In genomic region chr19:35549174-35549788, GRCh38 we compare ENCODE assay signal across 9 cellular contexts. TPM values are rescaled to one million over a fixed set of nuclear protein-coding genes. Genes with fewer than 3 reads are reported as not detected.
DNase-seq lines count a peak whose midpoint lies in the region; ATAC-seq and TF ChIP-seq lines count a peak whose summit lies in the region.
"Had no signal": no experiment of that assay in that cellular context is flagged by ENCODE, and none has a peak within 500 bp of the region (broad histone marks: within the 10 kb centered on the region; RNA-seq: fewer than 3 reads in every experiment).

No MANE protein-coding gene starts in this region.

- H3K27me3 ChIP-seq in suprapubic skin, result no peaks in the 10 kb centered on the region

- no peaks in the 10 kb centered on the region for H3K27me3 Mint-ChIP-seq in IgD-negative memory B cell

- TF ChIP-seq CTCF in suprapubic skin (IDR thresholded peaks at IDR 0.05), result peak in 1 of 2 donors; percentile 67

- H3K27ac ChIP-seq in suprapubic skin, result no peak overlapping the region

- no peak overlapping the region for H3K4me3 ChIP-seq in suprapubic skin

- peak overlapping the region in 2 of 4 donors; percentile 64 for H3K4me3 Mint-ChIP-seq in IgD-negative memory B cell

- H3K36me3 ChIP-seq in suprapubic skin, result peaks cover 3% of the 10 kb centered on the region

- peak overlapping the region in 2 of 3 donors; percentile 8 to 49 for H3K27ac Mint-ChIP-seq in IgD-negative memory B cell

- H3K4me1 ChIP-seq in suprapubic skin, result peaks cover 24% of the 10 kb centered on the region

- DNase-seq in DMS53 (lab: John Stamatoyannopoulos, UW), result peak; percentile 95
- DNase-seq in OCI-M1 (lab: John Stamatoyannopoulos, UW), result peak; percentile 84
- DNase-seq in activated T-cell treated with anti-CD3 and anti-CD28 coated beads for 48 hours (ENCODE audit: low read depth), result peak; percentile 28
- DNase-seq in fibroblast of gingiva (ENCODE audit: low read depth), result peak; percentile 47
- peak; percentile 75 for DNase-seq in pons (ENCODE audit: low spot score)
- DNase-seq in suprapubic skin (ENCODE audit: low spot score in 2 of 2), result no peak

- TF ChIP-seq EP300 in suprapubic skin (IDR thresholded peaks at IDR 0.05), result no peak

- peaks cover 15 to 21% (median 17%) of the 10 kb centered on the region in 3 donors for H3K4me1 Mint-ChIP-seq in IgD-negative memory B cell

- WGBS in suprapubic skin, result 18% methylated on average over 6 of the region's 6 CpGs

- no peaks in the 10 kb centered on the region for H3K9me3 Mint-ChIP-seq in IgD-negative memory B cell

- TF ChIP-seq POLR2A in suprapubic skin (IDR thresholded peaks at IDR 0.05), result no peak

- ATAC-seq in HG03280 (IDR thresholded peaks at IDR 0.05; ENCODE audit: unreplicated experiment), result no peak

- H3K36me3 Mint-ChIP-seq in IgD-negative memory B cell, result peaks cover 4% of the 10 kb centered on the region

- H3K9me3 ChIP-seq in suprapubic skin, result no peaks in the 10 kb centered on the region

RNA-seq across cellular contexts. Expression of gene TMEM147, which starts 3.9 kb away (rescaled TPM):
- polyA plus RNA-seq in IgD-negative memory B cell, result 146 TPM
- total RNA-seq in suprapubic skin, result 100 to 1,000 TPM in 3 of 4 donors, 10 to 100 TPM in 1; 67.5 to 158 (median 118) TPM

RNA-seq across cellular contexts. Expression of gene ATP4A, which starts 14.2 kb away (rescaled TPM):
- not detected for polyA plus RNA-seq in IgD-negative memory B cell
- not detected for total RNA-seq in suprapubic skin

RNA-seq across cellular contexts. Expression of gene GAPDHS, which starts 16.0 kb away (rescaled TPM):
- polyA plus RNA-seq in IgD-negative memory B cell, result not detected
- 1 to 10 TPM; 4.1 to 8.4 (median 6.4) TPM for total RNA-seq in suprapubic skin
- polyA plus RNA-seq: adipose tissue had no signal

RNA-seq across cellular contexts. Expression of gene SBSN, which starts 21.2 kb away (rescaled TPM):
- not detected for polyA plus RNA-seq in IgD-negative memory B cell
- 1,000 to 10,000 TPM in 3 of 4 donors, 100 to 1,000 TPM in 1; 308 to 1,594 (median 1,430) TPM for total RNA-seq in suprapubic skin

RNA-seq across cellular contexts. Expression of gene DMKN, which starts 35.8 kb away (rescaled TPM):
- 1.1 TPM for polyA plus RNA-seq in IgD-negative memory B cell
- total RNA-seq in suprapubic skin, result 1,000 to 10,000 TPM; 2,237 to 6,229 (median 5,437) TPM

Comparison
In these comparisons a context has a peak if more than half of its experiments do, and no peak if none do; other contexts are left out.
1. DNase-seq: peak in DMS53 (single experiment), OCI-M1 (single experiment), activated T-cell treated with anti-CD3 and anti-CD28 coated beads for 48 hours (single experiment), fibroblast of gingiva (single experiment) and pons (single experiment); none in suprapubic skin (0 of 2).